In the genomic region with DNA sequence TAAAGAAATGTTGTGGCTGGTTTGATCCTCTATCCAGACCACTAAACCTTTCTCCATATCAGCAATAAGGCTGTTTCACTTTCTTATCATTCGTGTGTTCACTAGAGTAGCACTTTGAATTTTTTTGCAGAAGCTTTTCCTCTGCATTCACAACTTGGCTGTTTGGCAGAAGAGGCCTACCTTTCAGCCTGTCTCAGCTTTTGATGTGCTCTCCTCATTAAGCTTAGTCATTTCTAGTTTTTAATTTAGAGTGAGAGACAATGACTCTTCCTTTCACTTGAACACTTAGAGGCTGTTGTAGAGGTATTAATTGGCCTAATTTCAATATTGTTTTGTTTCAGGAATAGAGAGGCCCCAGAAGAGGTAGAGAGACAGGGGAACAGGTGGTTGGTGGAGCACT, we compare ENCODE assay signal across 22 cellular contexts.
"Had no signal": no experiment of that assay in that cellular context is flagged by ENCODE, and none has a peak within 500 bp of the region (broad histone marks: within the 10 kb centered on the region; RNA-seq: fewer than 3 reads in every experiment).

No MANE protein-coding gene starts in this region.

- H3K4me3 Mint-ChIP-seq: endodermal cell; mesothelial cell of epicardium; naive thymus-derived CD8-positive, alpha-beta T cell had no signal

- H3K27me3 ChIP-seq: esophagus squamous epithelium, sigmoid colon, thyroid gland, upper lobe of right lung had no signal

- H3K27ac ChIP-seq: coronary artery, esophagus squamous epithelium, gastroesophageal sphincter, left ventricle myocardium inferior, sigmoid colon, SK-N-MC, thyroid gland, upper lobe of right lung, VCaP had no signal

- ATAC-seq: gastroesophageal sphincter; naive thymus-derived CD8-positive, alpha-beta T cell; upper lobe of right lung had no signal

- H3K27ac Mint-ChIP-seq: endodermal cell, mesothelial cell of epicardium had no signal

- H3K36me3 ChIP-seq: esophagus squamous epithelium, gastroesophageal sphincter, left ventricle myocardium inferior, sigmoid colon, thyroid gland, upper lobe of right lung had no signal

- H3K4me2 ChIP-seq: smooth muscle cell had no signal

- H3K4me1 Mint-ChIP-seq: endodermal cell; mesothelial cell of epicardium; naive thymus-derived CD8-positive, alpha-beta T cell had no signal

- H3K9me3 ChIP-seq: esophagus squamous epithelium, thyroid gland, upper lobe of right lung had no signal

- H3K27me3 Mint-ChIP-seq: naive thymus-derived CD8-positive, alpha-beta T cell had no signal

- H3K4me1 ChIP-seq: esophagus squamous epithelium, gastroesophageal sphincter, left ventricle myocardium inferior, sigmoid colon, thyroid gland, upper lobe of right lung had no signal

- DNase-seq: activated gamma-delta T cell; cerebellar nuclear complex; endodermal cell; esophagus squamous epithelium; head of caudate nucleus; hypothalamus; left ventricle myocardium inferior; naive thymus-derived CD8-positive, alpha-beta T cell; SHP77 treated with DMSO at 0.1 percent for 48 hours; sigmoid colon; stimulated activated CD4-positive, alpha-beta T cell treated with anti-CD3 and anti-CD28 coated beads, Interleukin-15, amount 100 ng/mL, for 24 hours; stimulated activated CD4-positive, alpha-beta T cell treated with anti-CD3 and anti-CD28 coated beads, Interleukin-4, amount 100 ng/mL, for 1 hour; stimulated activated naive CD4-positive, alpha-beta T cell treated with Interleukin-2 at 50 U/mL for 16 hours; substantia nigra; thyroid gland; upper lobe of right lung had no signal

- H3K4me3 ChIP-seq: coronary artery, esophagus squamous epithelium, gastroesophageal sphincter, left ventricle myocardium inferior, sigmoid colon, SK-N-MC, smooth muscle cell, thyroid gland, upper lobe of right lung had no signal
